1 cellular context compared by ENCODE assay signal in the genomic region with DNA sequence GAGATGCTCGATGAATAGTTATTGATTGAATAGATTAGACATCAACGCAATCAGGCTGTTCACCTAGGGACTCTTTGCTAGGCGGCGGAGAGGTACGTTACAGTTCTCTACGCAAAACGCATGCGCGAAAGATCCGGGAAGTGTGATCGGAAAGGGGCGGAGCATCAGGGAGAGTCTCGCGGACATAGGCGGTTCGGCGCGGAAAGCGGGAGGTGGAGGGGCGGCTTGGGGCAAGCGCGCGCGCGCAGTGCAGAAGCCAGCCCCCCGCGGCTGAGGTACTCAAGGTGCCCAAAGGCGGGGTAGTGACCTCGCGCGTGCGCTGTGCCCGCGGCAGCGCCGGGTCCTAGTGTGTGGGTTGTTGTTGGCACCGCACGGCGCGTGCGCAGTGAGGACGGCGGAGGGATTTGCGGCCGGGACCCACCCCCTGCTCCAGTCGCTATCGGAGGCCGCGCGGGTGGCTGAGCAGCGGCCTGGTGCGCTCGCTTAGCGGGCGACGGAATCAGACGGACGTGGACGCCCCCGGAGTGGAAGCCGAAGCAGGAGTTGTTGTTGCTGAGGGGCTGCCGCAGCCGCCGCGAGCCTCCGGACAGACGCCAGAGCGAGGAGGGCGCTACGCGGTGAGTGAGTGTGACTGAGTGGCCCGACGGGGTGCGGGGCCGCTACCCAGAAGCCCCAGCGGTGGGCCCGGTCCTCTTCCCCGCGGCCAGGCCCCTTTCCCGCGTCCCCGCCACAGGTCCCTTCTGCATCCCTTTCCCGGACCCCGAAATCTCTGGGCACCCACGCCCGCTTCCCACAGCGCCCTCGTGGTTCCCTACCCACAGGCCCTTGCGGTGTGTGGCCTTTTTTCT.
TF ChIP-seq lines count a peak whose summit lies in the region.

A gene with protein sequence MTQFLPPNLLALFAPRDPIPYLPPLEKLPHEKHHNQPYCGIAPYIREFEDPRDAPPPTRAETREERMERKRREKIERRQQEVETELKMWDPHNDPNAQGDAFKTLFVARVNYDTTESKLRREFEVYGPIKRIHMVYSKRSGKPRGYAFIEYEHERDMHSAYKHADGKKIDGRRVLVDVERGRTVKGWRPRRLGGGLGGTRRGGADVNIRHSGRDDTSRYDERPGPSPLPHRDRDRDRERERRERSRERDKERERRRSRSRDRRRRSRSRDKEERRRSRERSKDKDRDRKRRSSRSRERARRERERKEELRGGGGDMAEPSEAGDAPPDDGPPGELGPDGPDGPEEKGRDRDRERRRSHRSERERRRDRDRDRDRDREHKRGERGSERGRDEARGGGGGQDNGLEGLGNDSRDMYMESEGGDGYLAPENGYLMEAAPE (plus strand): TSS at position 432 of the 848 bp plus-strand sequence. CDS start 964 bp downstream, outside the sequence.

TF ChIP-seq in WTC11, 78 proteins besides CTCF, POLR2A, EP300 and RAD21 (continued from another document and continues in another):
- TF ChIP-seq, protein P1, sequence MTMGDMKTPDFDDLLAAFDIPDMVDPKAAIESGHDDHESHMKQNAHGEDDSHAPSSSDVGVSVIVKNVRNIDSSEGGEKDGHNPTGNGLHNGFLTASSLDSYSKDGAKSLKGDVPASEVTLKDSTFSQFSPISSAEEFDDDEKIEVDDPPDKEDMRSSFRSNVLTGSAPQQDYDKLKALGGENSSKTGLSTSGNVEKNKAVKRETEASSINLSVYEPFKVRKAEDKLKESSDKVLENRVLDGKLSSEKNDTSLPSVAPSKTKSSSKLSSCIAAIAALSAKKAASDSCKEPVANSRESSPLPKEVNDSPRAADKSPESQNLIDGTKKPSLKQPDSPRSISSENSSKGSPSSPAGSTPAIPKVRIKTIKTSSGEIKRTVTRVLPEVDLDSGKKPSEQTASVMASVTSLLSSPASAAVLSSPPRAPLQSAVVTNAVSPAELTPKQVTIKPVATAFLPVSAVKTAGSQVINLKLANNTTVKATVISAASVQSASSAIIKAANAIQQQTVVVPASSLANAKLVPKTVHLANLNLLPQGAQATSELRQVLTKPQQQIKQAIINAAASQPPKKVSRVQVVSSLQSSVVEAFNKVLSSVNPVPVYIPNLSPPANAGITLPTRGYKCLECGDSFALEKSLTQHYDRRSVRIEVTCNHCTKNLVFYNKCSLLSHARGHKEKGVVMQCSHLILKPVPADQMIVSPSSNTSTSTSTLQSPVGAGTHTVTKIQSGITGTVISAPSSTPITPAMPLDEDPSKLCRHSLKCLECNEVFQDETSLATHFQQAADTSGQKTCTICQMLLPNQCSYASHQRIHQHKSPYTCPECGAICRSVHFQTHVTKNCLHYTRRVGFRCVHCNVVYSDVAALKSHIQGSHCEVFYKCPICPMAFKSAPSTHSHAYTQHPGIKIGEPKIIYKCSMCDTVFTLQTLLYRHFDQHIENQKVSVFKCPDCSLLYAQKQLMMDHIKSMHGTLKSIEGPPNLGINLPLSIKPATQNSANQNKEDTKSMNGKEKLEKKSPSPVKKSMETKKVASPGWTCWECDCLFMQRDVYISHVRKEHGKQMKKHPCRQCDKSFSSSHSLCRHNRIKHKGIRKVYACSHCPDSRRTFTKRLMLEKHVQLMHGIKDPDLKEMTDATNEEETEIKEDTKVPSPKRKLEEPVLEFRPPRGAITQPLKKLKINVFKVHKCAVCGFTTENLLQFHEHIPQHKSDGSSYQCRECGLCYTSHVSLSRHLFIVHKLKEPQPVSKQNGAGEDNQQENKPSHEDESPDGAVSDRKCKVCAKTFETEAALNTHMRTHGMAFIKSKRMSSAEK (CRISPR knock-in tag; IDR thresholded peaks at IDR 0.05; ENCODE audit: borderline replicate concordance): no peak
- TF ChIP-seq SMAD3 (CRISPR knock-in tag; IDR thresholded peaks at IDR 0.05; ENCODE audit: borderline replicate concordance) (0 out of 2 replicates have a peak, but pooled peaks have one; percentile 26), TP53 (CRISPR knock-in tag; IDR thresholded peaks at IDR 0.05) (no peak), EMX1 (CRISPR knock-in tag; IDR thresholded peaks at IDR 0.05) (no peak), GRHL2 (CRISPR knock-in tag; IDR thresholded peaks at IDR 0.05; ENCODE audit: insufficient replicate concordance, severe bottlenecking) (no peak), ZNF396 (CRISPR knock-in tag; IDR thresholded peaks at IDR 0.05; ENCODE audit: borderline replicate concordance) (no peak), OVOL2 (CRISPR knock-in tag; IDR thresholded peaks at IDR 0.05; ENCODE audit: borderline replicate concordance) (no peak), CBFB (CRISPR knock-in tag; IDR thresholded peaks at IDR 0.05; ENCODE audit: low read depth) (no peak), NFATC4 (CRISPR knock-in tag; IDR thresholded peaks at IDR 0.05) (no peak), KAT7 (CRISPR knock-in tag; IDR thresholded peaks at IDR 0.05; ENCODE audit: borderline replicate concordance) (0 out of 2 replicates have a peak, but pooled peaks have one; percentile 64), FOXP1 (CRISPR knock-in tag; IDR thresholded peaks at IDR 0.05; ENCODE audit: borderline replicate concordance) (peak; percentile 97), ZNF416 (CRISPR knock-in tag; IDR thresholded peaks at IDR 0.05) (no peak), ZNF423 (CRISPR knock-in tag; IDR thresholded peaks at IDR 0.05) (no peak), HMGA2 (CRISPR knock-in tag; IDR thresholded peaks at IDR 0.05) (no peak), ZBTB21 (CRISPR knock-in tag; IDR thresholded peaks at IDR 0.05; ENCODE audit: borderline replicate concordance) (no peak), MYBL2 (CRISPR knock-in tag; IDR thresholded peaks at IDR 0.05) (peak; percentile 90), ZNF671 (CRISPR knock-in tag; IDR thresholded peaks at IDR 0.05) (no peak), NR1H2 (CRISPR knock-in tag; IDR thresholded peaks at IDR 0.05) (no peak), TEAD1 (CRISPR knock-in tag; IDR thresholded peaks at IDR 0.05) (no peak), CREB1 (CRISPR knock-in tag; IDR thresholded peaks at IDR 0.05) (no peak), GTF2I (CRISPR knock-in tag; conservative IDR thresholded peaks at IDR 0.05) (no peak), MXD4 (CRISPR knock-in tag; IDR thresholded peaks at IDR 0.05; ENCODE audit: borderline replicate concordance) (no peak), ZNF263 (CRISPR knock-in tag; IDR thresholded peaks at IDR 0.05; ENCODE audit: low read depth) (no peak), RORB (CRISPR knock-in tag; IDR thresholded peaks at IDR 0.05) (no peak)
- TF ChIP-seq, protein P2, sequence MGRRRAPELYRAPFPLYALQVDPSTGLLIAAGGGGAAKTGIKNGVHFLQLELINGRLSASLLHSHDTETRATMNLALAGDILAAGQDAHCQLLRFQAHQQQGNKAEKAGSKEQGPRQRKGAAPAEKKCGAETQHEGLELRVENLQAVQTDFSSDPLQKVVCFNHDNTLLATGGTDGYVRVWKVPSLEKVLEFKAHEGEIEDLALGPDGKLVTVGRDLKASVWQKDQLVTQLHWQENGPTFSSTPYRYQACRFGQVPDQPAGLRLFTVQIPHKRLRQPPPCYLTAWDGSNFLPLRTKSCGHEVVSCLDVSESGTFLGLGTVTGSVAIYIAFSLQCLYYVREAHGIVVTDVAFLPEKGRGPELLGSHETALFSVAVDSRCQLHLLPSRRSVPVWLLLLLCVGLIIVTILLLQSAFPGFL (CRISPR knock-in tag; IDR thresholded peaks at IDR 0.05; ENCODE audit: borderline replicate concordance): no peak
- TF ChIP-seq, protein P3, sequence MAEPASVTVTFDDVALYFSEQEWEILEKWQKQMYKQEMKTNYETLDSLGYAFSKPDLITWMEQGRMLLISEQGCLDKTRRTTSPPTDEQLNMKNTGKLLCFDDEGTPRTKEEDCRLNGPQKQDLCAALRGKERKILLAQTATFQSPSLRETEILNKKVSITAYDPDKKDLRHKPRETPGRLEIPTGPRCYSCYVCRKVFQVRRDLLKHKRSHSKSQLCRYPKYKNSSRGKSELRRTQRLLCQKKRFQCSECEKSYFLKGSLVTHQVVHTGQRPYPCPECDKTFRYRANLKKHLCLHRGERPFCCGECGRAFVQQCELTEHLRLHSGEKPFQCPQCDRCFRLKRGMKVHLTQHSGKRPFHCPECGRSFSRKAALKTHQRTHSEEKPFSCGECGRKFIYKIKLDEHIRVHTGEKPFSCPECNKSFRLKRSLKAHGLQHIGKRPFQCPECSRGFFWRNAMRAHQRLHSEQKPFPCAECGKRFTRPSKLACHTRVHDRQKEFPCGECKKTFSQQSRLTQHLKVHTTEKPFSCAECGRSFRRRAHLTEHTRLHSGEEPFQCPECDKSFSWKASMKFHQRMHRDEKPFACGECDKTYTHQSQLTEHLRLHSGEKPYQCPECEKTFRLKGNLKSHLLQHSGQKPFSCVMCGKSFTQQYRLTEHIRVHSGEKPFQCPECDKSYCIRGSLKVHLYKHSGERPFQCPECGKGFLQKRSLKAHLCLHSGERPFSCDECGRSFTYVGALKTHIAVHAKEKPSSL (CRISPR knock-in tag; conservative IDR thresholded peaks at IDR 0.05): no peak
- TF ChIP-seq, protein P4, sequence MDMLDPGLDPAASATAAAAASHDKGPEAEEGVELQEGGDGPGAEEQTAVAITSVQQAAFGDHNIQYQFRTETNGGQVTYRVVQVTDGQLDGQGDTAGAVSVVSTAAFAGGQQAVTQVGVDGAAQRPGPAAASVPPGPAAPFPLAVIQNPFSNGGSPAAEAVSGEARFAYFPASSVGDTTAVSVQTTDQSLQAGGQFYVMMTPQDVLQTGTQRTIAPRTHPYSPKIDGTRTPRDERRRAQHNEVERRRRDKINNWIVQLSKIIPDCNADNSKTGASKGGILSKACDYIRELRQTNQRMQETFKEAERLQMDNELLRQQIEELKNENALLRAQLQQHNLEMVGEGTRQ (CRISPR knock-in tag; IDR thresholded peaks at IDR 0.05): no peak
- TF ChIP-seq, protein P5, sequence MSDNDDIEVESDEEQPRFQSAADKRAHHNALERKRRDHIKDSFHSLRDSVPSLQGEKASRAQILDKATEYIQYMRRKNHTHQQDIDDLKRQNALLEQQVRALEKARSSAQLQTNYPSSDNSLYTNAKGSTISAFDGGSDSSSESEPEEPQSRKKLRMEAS (CRISPR knock-in tag; IDR thresholded peaks at IDR 0.05): peak; percentile 85
- TF ChIP-seq, protein P6, sequence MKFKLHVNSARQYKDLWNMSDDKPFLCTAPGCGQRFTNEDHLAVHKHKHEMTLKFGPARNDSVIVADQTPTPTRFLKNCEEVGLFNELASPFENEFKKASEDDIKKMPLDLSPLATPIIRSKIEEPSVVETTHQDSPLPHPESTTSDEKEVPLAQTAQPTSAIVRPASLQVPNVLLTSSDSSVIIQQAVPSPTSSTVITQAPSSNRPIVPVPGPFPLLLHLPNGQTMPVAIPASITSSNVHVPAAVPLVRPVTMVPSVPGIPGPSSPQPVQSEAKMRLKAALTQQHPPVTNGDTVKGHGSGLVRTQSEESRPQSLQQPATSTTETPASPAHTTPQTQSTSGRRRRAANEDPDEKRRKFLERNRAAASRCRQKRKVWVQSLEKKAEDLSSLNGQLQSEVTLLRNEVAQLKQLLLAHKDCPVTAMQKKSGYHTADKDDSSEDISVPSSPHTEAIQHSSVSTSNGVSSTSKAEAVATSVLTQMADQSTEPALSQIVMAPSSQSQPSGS (CRISPR knock-in tag; IDR thresholded peaks at IDR 0.05; ENCODE audit: borderline replicate concordance, low read depth): no peak
- TF ChIP-seq, protein P7, sequence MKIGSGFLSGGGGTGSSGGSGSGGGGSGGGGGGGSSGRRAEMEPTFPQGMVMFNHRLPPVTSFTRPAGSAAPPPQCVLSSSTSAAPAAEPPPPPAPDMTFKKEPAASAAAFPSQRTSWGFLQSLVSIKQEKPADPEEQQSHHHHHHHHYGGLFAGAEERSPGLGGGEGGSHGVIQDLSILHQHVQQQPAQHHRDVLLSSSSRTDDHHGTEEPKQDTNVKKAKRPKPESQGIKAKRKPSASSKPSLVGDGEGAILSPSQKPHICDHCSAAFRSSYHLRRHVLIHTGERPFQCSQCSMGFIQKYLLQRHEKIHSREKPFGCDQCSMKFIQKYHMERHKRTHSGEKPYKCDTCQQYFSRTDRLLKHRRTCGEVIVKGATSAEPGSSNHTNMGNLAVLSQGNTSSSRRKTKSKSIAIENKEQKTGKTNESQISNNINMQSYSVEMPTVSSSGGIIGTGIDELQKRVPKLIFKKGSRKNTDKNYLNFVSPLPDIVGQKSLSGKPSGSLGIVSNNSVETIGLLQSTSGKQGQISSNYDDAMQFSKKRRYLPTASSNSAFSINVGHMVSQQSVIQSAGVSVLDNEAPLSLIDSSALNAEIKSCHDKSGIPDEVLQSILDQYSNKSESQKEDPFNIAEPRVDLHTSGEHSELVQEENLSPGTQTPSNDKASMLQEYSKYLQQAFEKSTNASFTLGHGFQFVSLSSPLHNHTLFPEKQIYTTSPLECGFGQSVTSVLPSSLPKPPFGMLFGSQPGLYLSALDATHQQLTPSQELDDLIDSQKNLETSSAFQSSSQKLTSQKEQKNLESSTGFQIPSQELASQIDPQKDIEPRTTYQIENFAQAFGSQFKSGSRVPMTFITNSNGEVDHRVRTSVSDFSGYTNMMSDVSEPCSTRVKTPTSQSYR (CRISPR knock-in tag; IDR thresholded peaks at IDR 0.05): no peak
- TF ChIP-seq, protein P8, sequence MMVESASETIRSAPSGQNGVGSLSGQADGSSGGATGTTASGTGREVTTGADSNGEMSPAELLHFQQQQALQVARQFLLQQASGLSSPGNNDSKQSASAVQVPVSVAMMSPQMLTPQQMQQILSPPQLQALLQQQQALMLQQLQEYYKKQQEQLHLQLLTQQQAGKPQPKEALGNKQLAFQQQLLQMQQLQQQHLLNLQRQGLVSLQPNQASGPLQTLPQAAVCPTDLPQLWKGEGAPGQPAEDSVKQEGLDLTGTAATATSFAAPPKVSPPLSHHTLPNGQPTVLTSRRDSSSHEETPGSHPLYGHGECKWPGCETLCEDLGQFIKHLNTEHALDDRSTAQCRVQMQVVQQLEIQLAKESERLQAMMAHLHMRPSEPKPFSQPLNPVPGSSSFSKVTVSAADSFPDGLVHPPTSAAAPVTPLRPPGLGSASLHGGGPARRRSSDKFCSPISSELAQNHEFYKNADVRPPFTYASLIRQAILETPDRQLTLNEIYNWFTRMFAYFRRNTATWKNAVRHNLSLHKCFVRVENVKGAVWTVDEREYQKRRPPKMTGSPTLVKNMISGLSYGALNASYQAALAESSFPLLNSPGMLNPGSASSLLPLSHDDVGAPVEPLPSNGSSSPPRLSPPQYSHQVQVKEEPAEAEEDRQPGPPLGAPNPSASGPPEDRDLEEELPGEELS (CRISPR knock-in tag; IDR thresholded peaks at IDR 0.05): 0 out of 2 replicates have a peak, but pooled peaks have one; percentile 58
- TF ChIP-seq, protein P9, sequence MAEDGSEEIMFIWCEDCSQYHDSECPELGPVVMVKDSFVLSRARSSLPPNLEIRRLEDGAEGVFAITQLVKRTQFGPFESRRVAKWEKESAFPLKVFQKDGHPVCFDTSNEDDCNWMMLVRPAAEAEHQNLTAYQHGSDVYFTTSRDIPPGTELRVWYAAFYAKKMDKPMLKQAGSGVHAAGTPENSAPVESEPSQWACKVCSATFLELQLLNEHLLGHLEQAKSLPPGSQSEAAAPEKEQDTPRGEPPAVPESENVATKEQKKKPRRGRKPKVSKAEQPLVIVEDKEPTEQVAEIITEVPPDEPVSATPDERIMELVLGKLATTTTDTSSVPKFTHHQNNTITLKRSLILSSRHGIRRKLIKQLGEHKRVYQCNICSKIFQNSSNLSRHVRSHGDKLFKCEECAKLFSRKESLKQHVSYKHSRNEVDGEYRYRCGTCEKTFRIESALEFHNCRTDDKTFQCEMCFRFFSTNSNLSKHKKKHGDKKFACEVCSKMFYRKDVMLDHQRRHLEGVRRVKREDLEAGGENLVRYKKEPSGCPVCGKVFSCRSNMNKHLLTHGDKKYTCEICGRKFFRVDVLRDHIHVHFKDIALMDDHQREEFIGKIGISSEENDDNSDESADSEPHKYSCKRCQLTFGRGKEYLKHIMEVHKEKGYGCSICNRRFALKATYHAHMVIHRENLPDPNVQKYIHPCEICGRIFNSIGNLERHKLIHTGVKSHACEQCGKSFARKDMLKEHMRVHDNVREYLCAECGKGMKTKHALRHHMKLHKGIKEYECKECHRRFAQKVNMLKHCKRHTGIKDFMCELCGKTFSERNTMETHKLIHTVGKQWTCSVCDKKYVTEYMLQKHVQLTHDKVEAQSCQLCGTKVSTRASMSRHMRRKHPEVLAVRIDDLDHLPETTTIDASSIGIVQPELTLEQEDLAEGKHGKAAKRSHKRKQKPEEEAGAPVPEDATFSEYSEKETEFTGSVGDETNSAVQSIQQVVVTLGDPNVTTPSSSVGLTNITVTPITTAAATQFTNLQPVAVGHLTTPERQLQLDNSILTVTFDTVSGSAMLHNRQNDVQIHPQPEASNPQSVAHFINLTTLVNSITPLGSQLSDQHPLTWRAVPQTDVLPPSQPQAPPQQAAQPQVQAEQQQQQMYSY (CRISPR knock-in tag; IDR thresholded peaks at IDR 0.05): no peak
